Comparison of ENCODE assay signal across 7 cellular contexts in the genomic region with DNA sequence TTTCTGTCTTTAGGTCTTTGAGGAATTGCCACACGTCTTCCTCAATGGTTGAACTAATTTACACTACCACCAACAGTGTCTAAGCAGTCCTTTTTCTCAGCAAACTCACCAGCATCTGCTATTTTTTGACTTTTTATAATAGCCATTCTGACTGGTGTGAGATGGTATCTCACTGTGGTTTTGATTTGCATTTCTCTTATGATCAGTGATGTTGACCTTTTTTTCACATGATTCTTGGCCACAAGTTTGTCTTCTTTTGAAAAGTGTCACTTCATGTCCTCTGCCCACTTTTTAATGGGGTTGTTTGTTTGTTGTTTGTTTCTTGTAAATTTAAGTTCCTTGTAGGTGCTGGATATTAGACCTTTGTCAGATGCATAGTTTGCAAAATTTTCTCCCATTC. TPM values are rescaled to one million over a fixed set of nuclear protein-coding genes. Genes with fewer than 3 reads are reported as not detected.
DNase-seq lines count a peak whose midpoint lies in the region; ATAC-seq, FAIRE-seq and TF ChIP-seq lines count a peak whose summit lies in the region.
"Not testable (repeated sequence)": the region's sequence is repeated elsewhere in the genome, so short reads cannot be mapped to it uniquely, and the experiment has no call there.

No MANE protein-coding gene starts in this region.

- ATAC-seq in GM18498 (IDR thresholded peaks at IDR 0.05; ENCODE audit: unreplicated experiment), result peak; percentile 72
- peak; percentile 56 for ATAC-seq in GM18861 (IDR thresholded peaks at IDR 0.05; ENCODE audit: unreplicated experiment)
- peak; percentile 49 for ATAC-seq in HG02610 (IDR thresholded peaks at IDR 0.05; ENCODE audit: unreplicated experiment)
- ATAC-seq in HG03432 (IDR thresholded peaks at IDR 0.05; ENCODE audit: unreplicated experiment), result peak; percentile 72

- H3K9me3 Mint-ChIP-seq in osteocyte (ENCODE audit: unreplicated experiment), result peaks cover 35% of the 10 kb centered on the region

- TF ChIP-seq CTCF in osteocyte (IDR thresholded peaks at IDR 0.05), result not testable (repeated sequence)

- not testable (repeated sequence) for H3K4me3 Mint-ChIP-seq in osteocyte (ENCODE audit: unreplicated experiment)

- not testable (repeated sequence) for H3K27me3 Mint-ChIP-seq in osteocyte (ENCODE audit: unreplicated experiment)

- H3K36me3 Mint-ChIP-seq in osteocyte (ENCODE audit: unreplicated experiment), result peaks cover 19% of the 10 kb centered on the region

- H3K4me1 Mint-ChIP-seq in osteocyte (ENCODE audit: unreplicated experiment), result peaks cover 55% of the 10 kb centered on the region

- peak; percentile 53 for FAIRE-seq in GM19239 (lab: Jason Lieb, UNC)

- peak overlapping the region; percentile 95 for H3K27ac Mint-ChIP-seq in osteocyte (ENCODE audit: unreplicated experiment)

- DNase-seq in GM19239 (ENCODE audit: insufficient read length, low spot score); osteocyte (ENCODE audit: extremely low spot score, unreplicated experiment): not testable (repeated sequence)
- peak; percentile 23 for DNase-seq in M059J (ENCODE audit: low read depth)

RNA-seq across cellular contexts. Expression of a gene that starts 26.5 kb away (rescaled TPM):
- total RNA-seq in M059J (2014; rRNA removed; shearing (Covaris generic)), result 26.7 and 27.9 TPM in 2 replicates
- 78.2 and 93.7 TPM in 2 replicates for total RNA-seq in osteocyte
